ENCODE assay signal across 9 cellular contexts in genomic region chr9:85716031-85716877, GRCh38. TPM values are rescaled to one million over a fixed set of nuclear protein-coding genes. Genes with fewer than 3 reads are reported as not detected.
DNase-seq lines count a peak whose midpoint lies in the region; ATAC-seq and TF ChIP-seq lines count a peak whose summit lies in the region.
"Had no signal": no experiment of that assay in that cellular context is flagged by ENCODE, and none has a peak within 500 bp of the region (broad histone marks: within the 10 kb centered on the region; RNA-seq: fewer than 3 reads in every experiment).

No MANE protein-coding gene starts in this region.

- peak; percentile 56 for TF ChIP-seq CTCF in GM13977 (IDR thresholded peaks at IDR 0.05; ENCODE audit: extremely low read depth, insufficient read depth, missing control alignments)
- TF ChIP-seq CTCF in Loucy (conservative IDR thresholded peaks at IDR 0.05; ENCODE audit: low read length) = peak; percentile 66
- TF ChIP-seq CTCF in glutamatergic neuron (IDR thresholded peaks at IDR 0.05; ENCODE audit: partially characterized antibody, unreplicated experiment) = peak; percentile 25

- no peak overlapping the region for H3K4me3 ChIP-seq in Loucy (ENCODE audit: low read length, poor library complexity, severe bottlenecking)
- H3K4me3 ChIP-seq: heart left ventricle, SK-N-MC had no signal

- H3K9me3 ChIP-seq in Loucy (ENCODE audit: insufficient read depth, low read depth, low read length) = no peaks in the 10 kb centered on the region

- no peak overlapping the region for H2AFZ ChIP-seq in Loucy (ENCODE audit: low read length)

- H3K4me2 ChIP-seq in Loucy (ENCODE audit: low read depth, low read length, poor library complexity, severe bottlenecking) = no peak overlapping the region

- ATAC-seq in GM21825 (IDR thresholded peaks at IDR 0.05; ENCODE audit: unreplicated experiment) = peak; percentile 71

- no peak overlapping the region for H3K9ac ChIP-seq in Loucy (ENCODE audit: low read depth, low read length, poor library complexity, severe bottlenecking)

- no peaks in the 10 kb centered on the region for H3K4me1 ChIP-seq in Loucy (ENCODE audit: insufficient read depth, low read length, poor library complexity, severe bottlenecking)

- 0 out of 2 replicates have a peak, but pooled peaks cover 3% of the 10 kb centered on the region for H3K79me2 ChIP-seq in Loucy (ENCODE audit: insufficient read depth, low read length)

- H3K9me2 ChIP-seq in Loucy (replicated peaks; ENCODE audit: low read depth, low read length) = no peaks in the 10 kb centered on the region

- no peaks in the 10 kb centered on the region for H3K27me3 Mint-ChIP-seq in glutamatergic neuron (ENCODE audit: unreplicated experiment)

- no peak overlapping the region for H3K27ac Mint-ChIP-seq in glutamatergic neuron (ENCODE audit: unreplicated experiment)

- H3K4me1 Mint-ChIP-seq in glutamatergic neuron (ENCODE audit: low read depth, unreplicated experiment) = no peaks in the 10 kb centered on the region

- peaks cover 5% of the 10 kb centered on the region; the same call in 1 of the 2 replicates for H3F3A ChIP-seq in Loucy (ENCODE audit: low read depth)

- in situ Hi-C loops in GM13977 (cut with MboI; ENCODE audit: low pct_unique_long_range_greater_than_20kb, low sequenced_read_pairs, unreplicated experiment) = no loop called here

- no peaks in the 10 kb centered on the region for H3K27me3 ChIP-seq in Loucy (ENCODE audit: insufficient read depth, low read length, poor library complexity, severe bottlenecking)
- H3K27me3 ChIP-seq: heart left ventricle had no signal

- H3K36me3 Mint-ChIP-seq in glutamatergic neuron (ENCODE audit: unreplicated experiment) = peaks cover 10% of the 10 kb centered on the region

- no peak overlapping the region for H3K4me3 Mint-ChIP-seq in glutamatergic neuron (ENCODE audit: unreplicated experiment)

- H3K36me3 ChIP-seq in Loucy (ENCODE audit: insufficient read depth, low read length) = no peaks in the 10 kb centered on the region
- H3K36me3 ChIP-seq: heart left ventricle had no signal

- peak; percentile 28 for DNase-seq in GM13977 (ENCODE audit: low spot score)
- no peak for DNase-seq in glutamatergic neuron
- DNase-seq in NCI-H524 (lab: John Stamatoyannopoulos, UW) = no peak
- no peak for DNase-seq in NCI-H146 treated with DMSO at 0.1 percent for 48 hours (lab: John Stamatoyannopoulos, UW; ENCODE audit: unreplicated experiment)
- DNase-seq in NCI-H146 (lab: John Stamatoyannopoulos, UW) = no peak
- DNase-seq: heart left ventricle had no signal

- H4K20me1 ChIP-seq in Loucy (ENCODE audit: insufficient read depth, low read length, poor library complexity, severe bottlenecking) = peaks cover 4% of the 10 kb centered on the region

- peaks cover 2% of the 10 kb centered on the region for H3K9me3 Mint-ChIP-seq in glutamatergic neuron (ENCODE audit: unreplicated experiment)

RNA-seq across cellular contexts. Expression of gene AGTPBP1, which starts 25.5 kb away (rescaled TPM):
- 117 TPM for total RNA-seq in glutamatergic neuron (ENCODE audit: unreplicated experiment)
